Comparison of ENCODE assay signal across 28 cellular contexts in the genomic region with DNA sequence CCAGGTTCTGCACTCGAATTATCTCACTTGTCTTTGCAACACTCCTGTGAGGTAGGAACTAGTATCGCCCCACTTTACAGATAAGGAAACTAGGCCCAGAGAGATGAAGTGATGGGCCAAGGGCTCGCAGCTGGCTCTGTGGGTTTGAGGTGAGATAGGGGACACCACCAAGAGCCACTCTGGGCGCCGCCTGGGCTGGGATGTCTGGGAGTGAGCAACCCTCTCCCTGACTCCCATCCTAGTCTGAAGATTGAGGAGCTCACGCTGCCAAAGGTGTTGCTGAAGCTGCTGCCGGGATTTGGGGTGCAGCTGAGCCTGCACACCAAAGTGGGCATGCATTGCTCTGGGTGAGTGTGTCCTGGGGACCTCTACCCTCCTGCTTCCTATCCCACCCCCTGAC. TPM values are rescaled to one million over a fixed set of nuclear protein-coding genes. Genes with fewer than 3 reads are reported as not detected.
DNase-seq lines count a peak whose midpoint lies in the region; FAIRE-seq and TF ChIP-seq lines count a peak whose summit lies in the region.
"Had no signal": no experiment of that assay in that cellular context is flagged by ENCODE, and none has a peak within 500 bp of the region (broad histone marks: within the 10 kb centered on the region; RNA-seq: fewer than 3 reads in every experiment).

No MANE protein-coding gene starts in this region.

- no peaks in the 10 kb centered on the region for H3K9me3 Mint-ChIP-seq in chondrocyte (ENCODE audit: low read depth)
- H3K9me3 Mint-ChIP-seq: CD4-positive, alpha-beta memory T cell; CD4-positive, CD25-positive, alpha-beta regulatory T cell; CD8-positive, alpha-beta memory T cell had no signal

- H3K36me3 Mint-ChIP-seq in chondrocyte (ENCODE audit: low read depth), result no peaks in the 10 kb centered on the region
- H3K36me3 Mint-ChIP-seq: CD14-positive monocyte; CD4-positive, alpha-beta memory T cell; CD4-positive, CD25-positive, alpha-beta regulatory T cell; CD8-positive, alpha-beta memory T cell had no signal

- H3K9me3 ChIP-seq in kidney (ENCODE audit: control insufficient read depth in 1 of 2, low read length in 2 of 2), result no peaks in the 10 kb centered on the region
- no peaks in the 10 kb centered on the region for H3K9me3 ChIP-seq in spleen
- H3K9me3 ChIP-seq: BE2C, BLaER1 had no signal

- no peak for FAIRE-seq in kidney (lab: Jason Lieb, UNC)
- FAIRE-seq: A204.1, G401.6, GM12878, GM12892, GM18507 had no signal

- TF ChIP-seq CTCF in chondrocyte (IDR thresholded peaks at IDR 0.05) (no peak), kidney (IDR thresholded peaks at IDR 0.05; ENCODE audit: borderline replicate concordance, extremely low read depth, insufficient read depth) (no peak), spleen (IDR thresholded peaks at IDR 0.05 in 8 of 11, conservative IDR thresholded peaks at IDR 0.05 in 3 of 11) (no peak), GM10266 (IDR thresholded peaks at IDR 0.05; ENCODE audit: control insufficient read depth, insufficient read depth, low read depth, missing control alignments) (no peak)

- no peak overlapping the region for H3K4me3 ChIP-seq in kidney (ENCODE audit: low read length in 2 of 2)
- no peak overlapping the region for H3K4me3 ChIP-seq in spleen
- H3K4me3 ChIP-seq: BLaER1, GM12878 had no signal

- H3K27ac Mint-ChIP-seq in chondrocyte (ENCODE audit: unreplicated experiment), result no peak overlapping the region
- H3K27ac Mint-ChIP-seq: CD14-positive monocyte; CD4-positive, alpha-beta memory T cell; CD4-positive, CD25-positive, alpha-beta regulatory T cell had no signal

- intact Hi-C loops in kidney (cut with DNase I), result no loop called here
- intact Hi-C loops in spleen (cut with DNase I; ENCODE audit: low total_unique reads), result no loop called here

- H3K27me3 ChIP-seq in spleen (replicated peaks in 1 of 7), result no peaks in the 10 kb centered on the region
- H3K27me3 ChIP-seq: BLaER1 had no signal

- TF ChIP-seq POLR2A in spleen (IDR thresholded peaks at IDR 0.05), result no peak

- peak; percentile 68 for DNase-seq in chondrocyte (ENCODE audit: low spot score)
- peak; percentile 23 for DNase-seq in kidney
- peak; percentile 42 for DNase-seq in spleen
- DNase-seq in GM10266 (ENCODE audit: extremely low spot score), result no peak
- no peak for DNase-seq in activated CD4-positive, alpha-beta T cell treated with anti-CD3 and anti-CD28 coated beads, Interleukin-2, amount 50 U/mL, for 1 hour
- DNase-seq in DMS79 treated with DMSO at 0.1 percent for 48 hours (lab: John Stamatoyannopoulos, UW), result no peak
- DNase-seq: 8988T; ACHN; BE2C; C1 segment of cervical spinal cord; CD4-positive, alpha-beta memory T cell; CD4-positive, CD25-positive, alpha-beta regulatory T cell; CD8-positive, alpha-beta memory T cell; COR-L47; DMS 273 treated with DMSO at 0.1 percent for 48 hours; DMS153; DMS53; DMS79; GF-D8 had no signal

- H3K27ac ChIP-seq in kidney (ENCODE audit: low read depth in 2 of 2, low read length in 2 of 2) (no peak overlapping the region), spleen (no peak overlapping the region)
- H3K27ac ChIP-seq: BLaER1 had no signal

- no peaks in the 10 kb centered on the region for H3K4me1 Mint-ChIP-seq in chondrocyte (ENCODE audit: low read depth)
- H3K4me1 Mint-ChIP-seq: CD14-positive monocyte; CD8-positive, alpha-beta memory T cell had no signal

- no peak overlapping the region for H3K4me3 Mint-ChIP-seq in chondrocyte (ENCODE audit: unreplicated experiment)
- H3K4me3 Mint-ChIP-seq: CD14-positive monocyte; CD8-positive, alpha-beta memory T cell had no signal

- WGBS in spleen, 5 donors, result 72 to 90% (median 86%) methylated on average over 7 of the region's 7 CpGs

- H3K36me3 ChIP-seq in kidney (ENCODE audit: control insufficient read depth in 1 of 2, insufficient read depth in 2 of 2, low read length in 2 of 2) (no peaks in the 10 kb centered on the region), spleen (no peaks in the 10 kb centered on the region)
- H3K36me3 ChIP-seq: BE2C, BLaER1 had no signal

- no peaks in the 10 kb centered on the region for H3K4me1 ChIP-seq in kidney (ENCODE audit: control insufficient read depth in 1 of 2, insufficient read depth in 1 of 2, low read depth in 1 of 2, low read length in 2 of 2)
- peaks cover 0 to 8% (median 0%) of the 10 kb centered on the region in 6 donors for H3K4me1 ChIP-seq in spleen
- H3K4me1 ChIP-seq: BE2C had no signal

- H3K9ac ChIP-seq in kidney (ENCODE audit: low read length in 2 of 2), result no peak overlapping the region
- H3K9ac ChIP-seq: BLaER1 had no signal

- H3K27me3 Mint-ChIP-seq in chondrocyte (ENCODE audit: low read depth), result peaks cover 35% of the 10 kb centered on the region
- H3K27me3 Mint-ChIP-seq: CD4-positive, alpha-beta memory T cell; CD4-positive, CD25-positive, alpha-beta regulatory T cell had no signal

RNA-seq across cellular contexts. Expression of a gene that starts 5.4 kb away (rescaled TPM):
- total RNA-seq in chondrocyte, result not detected in 3 replicates
- total RNA-seq in kidney, result not detected
- polyA plus RNA-seq in kidney (ENCODE audit: insufficient read depth, low read depth, low replicate concordance), result not detected
- not detected for total RNA-seq in spleen
- polyA plus RNA-seq in spleen, result not detected
- total RNA-seq: A673; CD4-positive, alpha-beta memory T cell; CD4-positive, CD25-positive, alpha-beta regulatory T cell; CD8-positive, alpha-beta memory T cell; GM12878 had no signal
- polyA plus RNA-seq: AG04450; CD14-positive monocyte; CD4-positive, alpha-beta memory T cell; CD4-positive, CD25-positive, alpha-beta regulatory T cell; CD8-positive, alpha-beta memory T cell; GM12878 had no signal

RNA-seq across cellular contexts. Expression of a gene that starts 20.3 kb away (rescaled TPM):
- not detected in 3 replicates for total RNA-seq in chondrocyte
- total RNA-seq in kidney, result not detected
- not detected for polyA plus RNA-seq in kidney (ENCODE audit: insufficient read depth, low read depth, low replicate concordance)
- not detected for total RNA-seq in spleen
- polyA plus RNA-seq in spleen, result not detected
- total RNA-seq: A673; CD4-positive, alpha-beta memory T cell; CD4-positive, CD25-positive, alpha-beta regulatory T cell; CD8-positive, alpha-beta memory T cell; GM12878 had no signal
- polyA plus RNA-seq: AG04450; CD14-positive monocyte; CD4-positive, alpha-beta memory T cell; CD4-positive, CD25-positive, alpha-beta regulatory T cell; CD8-positive, alpha-beta memory T cell had no signal

RNA-seq across cellular contexts. Expression of a gene that starts 27.7 kb away (rescaled TPM):
- total RNA-seq in chondrocyte, result not detected in 3 replicates
- not detected for total RNA-seq in kidney
- not detected for polyA plus RNA-seq in kidney (ENCODE audit: insufficient read depth, low read depth, low replicate concordance)
- total RNA-seq in spleen, result not detected
- polyA plus RNA-seq in spleen, result not detected
- total RNA-seq: A673; CD4-positive, alpha-beta memory T cell; CD4-positive, CD25-positive, alpha-beta regulatory T cell; CD8-positive, alpha-beta memory T cell; GM12878 had no signal
- polyA plus RNA-seq: AG04450; CD14-positive monocyte; CD4-positive, alpha-beta memory T cell; CD4-positive, CD25-positive, alpha-beta regulatory T cell; CD8-positive, alpha-beta memory T cell; GM12878 had no signal

RNA-seq across cellular contexts. Expression of a gene that starts 51.6 kb away (rescaled TPM):
- total RNA-seq in chondrocyte (not detected in 3 replicates), kidney (not detected), spleen (not detected)
- polyA plus RNA-seq in kidney (ENCODE audit: insufficient read depth, low read depth, low replicate concordance) (not detected), spleen (not detected)
- total RNA-seq: A673; CD4-positive, alpha-beta memory T cell; CD4-positive, CD25-positive, alpha-beta regulatory T cell; CD8-positive, alpha-beta memory T cell; GM12878 had no signal
- polyA plus RNA-seq: AG04450; CD14-positive monocyte; CD4-positive, alpha-beta memory T cell; CD4-positive, CD25-positive, alpha-beta regulatory T cell; CD8-positive, alpha-beta memory T cell; GM12878 had no signal

RNA-seq across cellular contexts. Expression of a gene that starts 54.9 kb away (rescaled TPM):
- total RNA-seq in chondrocyte (not detected in 3 replicates), kidney (not detected), spleen (not detected)
- polyA plus RNA-seq in kidney (ENCODE audit: insufficient read depth, low read depth, low replicate concordance) (not detected), spleen (not detected)
- total RNA-seq: A673; CD4-positive, alpha-beta memory T cell; CD4-positive, CD25-positive, alpha-beta regulatory T cell; CD8-positive, alpha-beta memory T cell; GM12878 had no signal
- polyA plus RNA-seq: AG04450; CD14-positive monocyte; CD4-positive, alpha-beta memory T cell; CD4-positive, CD25-positive, alpha-beta regulatory T cell; CD8-positive, alpha-beta memory T cell; GM12878 had no signal

Comparison
In these comparisons a context has a peak if more than half of its experiments do, and no peak if none do; other contexts are left out.
1. DNase-seq: peak in chondrocyte (single experiment), kidney (single experiment) and spleen (single experiment); none in GM10266 (single experiment), activated CD4-positive, alpha-beta T cell treated with anti-CD3 and anti-CD28 coated beads, Interleukin-2, amount 50 U/mL, for 1 hour (single experiment) and DMS79 treated with DMSO at 0.1 percent for 48 hours (single experiment).